ENCODE assay signal across 1 cellular context in genomic region chr10:79097021-79097695, GRCh38.
TF ChIP-seq lines count a peak whose summit lies in the region.

No MANE protein-coding gene starts in this region.

TF ChIP-seq in GM12878, 131 proteins besides CTCF, POLR2A, EP300 and RAD21 (continued from another document):
- TF ChIP-seq, protein P1, sequence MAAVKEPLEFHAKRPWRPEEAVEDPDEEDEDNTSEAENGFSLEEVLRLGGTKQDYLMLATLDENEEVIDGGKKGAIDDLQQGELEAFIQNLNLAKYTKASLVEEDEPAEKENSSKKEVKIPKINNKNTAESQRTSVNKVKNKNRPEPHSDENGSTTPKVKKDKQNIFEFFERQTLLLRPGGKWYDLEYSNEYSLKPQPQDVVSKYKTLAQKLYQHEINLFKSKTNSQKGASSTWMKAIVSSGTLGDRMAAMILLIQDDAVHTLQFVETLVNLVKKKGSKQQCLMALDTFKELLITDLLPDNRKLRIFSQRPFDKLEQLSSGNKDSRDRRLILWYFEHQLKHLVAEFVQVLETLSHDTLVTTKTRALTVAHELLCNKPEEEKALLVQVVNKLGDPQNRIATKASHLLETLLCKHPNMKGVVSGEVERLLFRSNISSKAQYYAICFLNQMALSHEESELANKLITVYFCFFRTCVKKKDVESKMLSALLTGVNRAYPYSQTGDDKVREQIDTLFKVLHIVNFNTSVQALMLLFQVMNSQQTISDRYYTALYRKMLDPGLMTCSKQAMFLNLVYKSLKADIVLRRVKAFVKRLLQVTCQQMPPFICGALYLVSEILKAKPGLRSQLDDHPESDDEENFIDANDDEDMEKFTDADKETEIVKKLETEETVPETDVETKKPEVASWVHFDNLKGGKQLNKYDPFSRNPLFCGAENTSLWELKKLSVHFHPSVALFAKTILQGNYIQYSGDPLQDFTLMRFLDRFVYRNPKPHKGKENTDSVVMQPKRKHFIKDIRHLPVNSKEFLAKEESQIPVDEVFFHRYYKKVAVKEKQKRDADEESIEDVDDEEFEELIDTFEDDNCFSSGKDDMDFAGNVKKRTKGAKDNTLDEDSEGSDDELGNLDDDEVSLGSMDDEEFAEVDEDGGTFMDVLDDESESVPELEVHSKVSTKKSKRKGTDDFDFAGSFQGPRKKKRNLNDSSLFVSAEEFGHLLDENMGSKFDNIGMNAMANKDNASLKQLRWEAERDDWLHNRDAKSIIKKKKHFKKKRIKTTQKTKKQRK (IDR thresholded peaks at IDR 0.05; ENCODE audit: low read depth, low read length): no peak
